22 cellular contexts compared by ENCODE assay signal in the genomic region with DNA sequence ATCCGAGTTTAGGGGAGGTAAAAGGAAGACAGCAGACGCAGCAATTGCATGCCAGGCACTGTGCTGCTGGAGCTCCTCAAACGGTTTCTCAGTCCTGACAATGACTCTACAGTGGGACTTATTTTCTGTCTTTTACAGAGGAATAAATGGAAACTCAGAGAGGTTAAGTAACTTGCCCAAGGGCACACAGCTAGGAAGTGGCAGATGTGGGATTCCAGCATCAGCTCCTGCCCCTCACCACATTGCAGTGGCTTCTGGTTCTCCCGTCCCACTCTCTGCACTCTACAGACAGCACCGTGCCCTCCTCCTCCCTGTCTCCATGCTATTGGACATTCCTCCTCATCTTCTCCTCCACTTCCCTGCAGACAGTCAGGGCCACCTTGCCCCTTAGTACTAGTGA.
"Had no signal": no experiment of that assay in that cellular context is flagged by ENCODE, and none has a peak within 500 bp of the region (broad histone marks: within the 10 kb centered on the region; RNA-seq: fewer than 3 reads in every experiment).

No MANE protein-coding gene starts in this region.

- H3K27ac ChIP-seq: coronary artery, epithelial cell of prostate, gastrocnemius medialis, hepatocyte, left lung, neutrophil, psoas muscle, thoracic aorta, transverse colon, vagina had no signal

- H3K4me3 ChIP-seq: coronary artery, gastrocnemius medialis, hepatocyte, left lung, psoas muscle, thoracic aorta, transverse colon, vagina had no signal

- H3K4me2 ChIP-seq: hepatocyte had no signal

- H3K27me3 ChIP-seq: hepatocyte, left lung, vagina had no signal

- DNase-seq: effector memory CD8-positive, alpha-beta T cell; foreskin fibroblast; gastrocnemius medialis; left cardiac atrium; left lung; mesenchymal stem cell; midbrain; naive thymus-derived CD8-positive, alpha-beta T cell; psoas muscle; right cardiac atrium; small intestine; stimulated activated CD4-positive, alpha-beta T cell treated with anti-CD3 and anti-CD28 coated beads, Interleukin-15, amount 100 ng/mL, for 24 hours; stimulated activated CD4-positive, alpha-beta T cell treated with anti-CD3 and anti-CD28 coated beads, Interleukin-2, amount 100 ng/mL, for 48 hours; stimulated activated naive B cell treated with anti-CD40 and anti-IgM and Interleukin-4, amounts not matched to agents 10 μg/mL and 1 μg/mL and 100 μg/mL, for 72 hours; transverse colon had no signal

- H2AFZ ChIP-seq: hepatocyte had no signal

- H3K36me3 ChIP-seq: gastrocnemius medialis, left lung, neutrophil, thoracic aorta, transverse colon, vagina had no signal

- ATAC-seq: effector memory CD8-positive, alpha-beta T cell; esophagus mucosa; gastrocnemius medialis; naive thymus-derived CD8-positive, alpha-beta T cell; psoas muscle; stimulated activated naive B cell treated with anti-CD40 and anti-IgM and Interleukin-4, amounts not matched to agents 10 μg/mL and 1 μg/mL and 100 μg/mL, for 72 hours had no signal

- FAIRE-seq: small intestine had no signal

- H3K9me3 ChIP-seq: gastrocnemius medialis, left lung, neutrophil, psoas muscle, thoracic aorta, transverse colon, vagina had no signal

- H3K79me2 ChIP-seq: hepatocyte had no signal
